11 cellular contexts compared by ENCODE assay signal in genomic region chr9:134625361-134626140, GRCh38. TPM values are rescaled to one million over a fixed set of nuclear protein-coding genes. Genes with fewer than 3 reads are reported as not detected.
DNase-seq lines count a peak whose midpoint lies in the region; ATAC-seq, FAIRE-seq and TF ChIP-seq lines count a peak whose summit lies in the region.
"Had no signal": no experiment of that assay in that cellular context is flagged by ENCODE, and none has a peak within 500 bp of the region (broad histone marks: within the 10 kb centered on the region; RNA-seq: fewer than 3 reads in every experiment).

No MANE protein-coding gene starts in this region.

- H3K27ac Mint-ChIP-seq in GM23338 (no peak overlapping the region), astrocyte (ENCODE audit: unreplicated experiment) (peak overlapping the region; percentile 97)

- H3K4me2 ChIP-seq in GM23338 = no peak overlapping the region
- peak overlapping the region; percentile 71 for H3K4me2 ChIP-seq in astrocyte (ENCODE audit: low read length)

- no peak for TF ChIP-seq POLR2A in GM12892 (IDR thresholded peaks at IDR 0.05; ENCODE audit: low read depth, low read length)

- H3K79me2 ChIP-seq in GM23338 (replicated peaks; ENCODE audit: insufficient read depth) = no peaks in the 10 kb centered on the region
- no peaks in the 10 kb centered on the region for H3K79me2 ChIP-seq in astrocyte (ENCODE audit: insufficient read depth, low read length)

- POLR2A ChIA-PET in HEK293T (lab: Yijun Ruan, JAX) = interaction anchor here (0.6 kb wide), 1 partner anchor 41 kb away, joined by 3 read pairs; no protein-coding TSS in a partner anchor

- ATAC-seq in GM23338 = peak; percentile 31

- CTCF ChIA-PET in HEK293T (lab: Yijun Ruan, JAX) = no interaction called here

- H3K4me3 ChIP-seq in GM23338 = no peak overlapping the region
- H3K4me3 ChIP-seq in astrocyte (ENCODE audit: insufficient read depth, low read depth, low read length) = no peak overlapping the region
- no peak overlapping the region for H3K4me3 ChIP-seq in mesodermal cell (ENCODE audit: extremely low read depth, insufficient read depth, low read length, poor library complexity, severe bottlenecking)
- H3K4me3 ChIP-seq: Peyer's patch had no signal

- peak overlapping the region; percentile 38; the same call in 1 of the 2 replicates for H2AFZ ChIP-seq in GM23338
- peak overlapping the region; percentile 42 for H2AFZ ChIP-seq in astrocyte (ENCODE audit: low read depth, low read length)

- FAIRE-seq in astrocyte (lab: Jason Lieb, UNC) = no peak
- no peak for FAIRE-seq in GM12892 (lab: Jason Lieb, UNC)
- no peak for FAIRE-seq in HTR-8/SVneo (lab: Jason Lieb, UNC)
- FAIRE-seq: TTC549 had no signal

- H3K9me3 Mint-ChIP-seq in GM23338 (no peaks in the 10 kb centered on the region), astrocyte (ENCODE audit: unreplicated experiment) (peaks cover 3% of the 10 kb centered on the region)

- no peaks in the 10 kb centered on the region for H4K20me1 ChIP-seq in GM23338 (replicated peaks; ENCODE audit: insufficient read depth)
- no peaks in the 10 kb centered on the region for H4K20me1 ChIP-seq in astrocyte (ENCODE audit: insufficient read depth, low read length)

- H3K4me1 ChIP-seq in GM23338 (ENCODE audit: insufficient read depth) = no peaks in the 10 kb centered on the region
- peaks cover 53% of the 10 kb centered on the region for H3K4me1 ChIP-seq in astrocyte (ENCODE audit: insufficient read depth, low read length)
- H3K4me1 ChIP-seq in mesodermal cell (ENCODE audit: control insufficient read depth, insufficient read depth, low read length, poor library complexity, severe bottlenecking) = peaks cover 66% of the 10 kb centered on the region
- H3K4me1 ChIP-seq: Peyer's patch had no signal

- no peaks in the 10 kb centered on the region for H3K9me3 ChIP-seq in astrocyte (ENCODE audit: insufficient read depth, low read depth, low read length)
- no peaks in the 10 kb centered on the region for H3K9me3 ChIP-seq in mesodermal cell (ENCODE audit: control insufficient read depth, low read length)
- H3K9me3 ChIP-seq: Peyer's patch had no signal

- H3K9ac ChIP-seq in astrocyte (ENCODE audit: low read length) = peak overlapping the region; percentile 78

- H3K4me1 Mint-ChIP-seq in GM23338 (peaks cover 39% of the 10 kb centered on the region), astrocyte (ENCODE audit: low read depth, unreplicated experiment) (peaks cover 54% of the 10 kb centered on the region)

- no peaks in the 10 kb centered on the region for H3K9me2 ChIP-seq in GM23338 (ENCODE audit: insufficient read depth)

- H3K4me3 Mint-ChIP-seq in GM23338 (no peak overlapping the region; the same call in 2 of the 3 replicates), astrocyte (ENCODE audit: unreplicated experiment) (peak overlapping the region; percentile 64)

- DNase-seq in 8988T (peak; percentile 10), GM23338 (ENCODE audit: low spot score) (no peak), astrocyte (ENCODE audit: low read depth) (peak; percentile 74), GM12892 (ENCODE audit: insufficient read length) (no peak), HEK293T (ENCODE audit: extremely low spot score) (no peak), HTR-8/SVneo (ENCODE audit: insufficient read length, low spot score) (no peak)
- DNase-seq in activated CD4-positive, alpha-beta T cell treated with anti-CD3 and anti-CD28 coated beads for 1 hour = no peak
- DNase-seq: GDM1 had no signal

- H3K27me3 ChIP-seq in GM23338 (ENCODE audit: insufficient read depth) (no peaks in the 10 kb centered on the region), astrocyte (ENCODE audit: insufficient read depth, low read length) (no peaks in the 10 kb centered on the region)
- H3K27me3 ChIP-seq: Peyer's patch had no signal

- 81 to 84% methylated on average over 18 of the region's 22 CpGs for WGBS in mesodermal cell (ENCODE audit: insufficient coverage in 2 of 2), 2 experiments

- peaks cover 10% of the 10 kb centered on the region for H3K27me3 Mint-ChIP-seq in GM23338 (ENCODE audit: insufficient read depth, low read depth, poor library complexity)
- H3K27me3 Mint-ChIP-seq in astrocyte (ENCODE audit: low read depth, unreplicated experiment) = peaks cover 9% of the 10 kb centered on the region

- H3K36me3 ChIP-seq in GM23338 (ENCODE audit: insufficient read depth) = no peaks in the 10 kb centered on the region
- no peaks in the 10 kb centered on the region for H3K36me3 ChIP-seq in astrocyte (ENCODE audit: insufficient read depth, low read length)
- H3K36me3 ChIP-seq in mesodermal cell (ENCODE audit: control insufficient read depth, insufficient read depth, low read length) = no peaks in the 10 kb centered on the region
- H3K36me3 ChIP-seq: Peyer's patch had no signal

- no peak for TF ChIP-seq CTCF in GM23338 (conservative IDR thresholded peaks at IDR 0.05; ENCODE audit: low read depth in 2 of 2)
- no peak for TF ChIP-seq CTCF in astrocyte (IDR thresholded peaks at IDR 0.05; ENCODE audit: insufficient read depth, low read depth, low read length)

- no peaks in the 10 kb centered on the region; the same call in 2 of the 3 replicates for H3K36me3 Mint-ChIP-seq in GM23338 (ENCODE audit: low read depth)
- no peaks in the 10 kb centered on the region for H3K36me3 Mint-ChIP-seq in astrocyte (ENCODE audit: low read depth, unreplicated experiment)

- no peaks in the 10 kb centered on the region for H3F3A ChIP-seq in GM23338 (replicated peaks; ENCODE audit: low read depth)

- H3K27ac ChIP-seq in GM23338 (ENCODE audit: low read depth) (no peak overlapping the region), astrocyte (ENCODE audit: low read depth, low read length) (peak overlapping the region; percentile 95), mesodermal cell (ENCODE audit: low read depth, low read length, severe bottlenecking) (peak overlapping the region; percentile 96)
- H3K27ac ChIP-seq: Peyer's patch had no signal

TF ChIP-seq in GM23338, 12 proteins besides CTCF, POLR2A, EP300 and RAD21 (continues in another document):
- no peak for TF ChIP-seq POLR2AphosphoS5 (IDR thresholded peaks at IDR 0.05; ENCODE audit: low read depth)

TF ChIP-seq in HEK293T, 16 proteins besides CTCF, POLR2A, EP300 and RAD21:
- TF ChIP-seq NFRKB (IDR thresholded peaks at IDR 0.05) = no peak
- no peak for TF ChIP-seq LEF1 (IDR thresholded peaks at IDR 0.05; ENCODE audit: borderline replicate concordance)
- TF ChIP-seq HDGF (IDR thresholded peaks at IDR 0.05; ENCODE audit: borderline replicate concordance) = no peak
- no peak for TF ChIP-seq SUZ12 (IDR thresholded peaks at IDR 0.05)
- no peak for TF ChIP-seq BHLHE40 (IDR thresholded peaks at IDR 0.05; ENCODE audit: borderline replicate concordance)
- no peak for TF ChIP-seq FOXA1 (IDR thresholded peaks at IDR 0.05)
- no peak for TF ChIP-seq FOXK2 (IDR thresholded peaks at IDR 0.05)
- no peak for TF ChIP-seq ARNT (IDR thresholded peaks at IDR 0.05)
- TF ChIP-seq PKNOX1 (IDR thresholded peaks at IDR 0.05) = no peak
- TF ChIP-seq CTBP1 (IDR thresholded peaks at IDR 0.05; ENCODE audit: borderline replicate concordance) = no peak
- TF ChIP-seq L3MBTL2 (conservative IDR thresholded peaks at IDR 0.05) = no peak
- TF ChIP-seq ZNF384 (IDR thresholded peaks at IDR 0.05) = no peak
- TF ChIP-seq SP1 (IDR thresholded peaks at IDR 0.05) = no peak
- TF ChIP-seq TARDBP (IDR thresholded peaks at IDR 0.05) = no peak
- TF ChIP-seq FOXM1 (IDR thresholded peaks at IDR 0.05; ENCODE audit: borderline replicate concordance) = no peak
- TF ChIP-seq ELF4 (IDR thresholded peaks at IDR 0.05) = no peak

RNA-seq across cellular contexts. Expression of gene COL5A1, which starts 16.1 kb away (rescaled TPM):
- 12.3 and 13.1 TPM in 2 replicates for total RNA-seq in GM23338 (2014; rRNA removed; shearing (Covaris generic))
- polyA plus RNA-seq in GM23338 (2016; fragmentation: Nextera tagmentation; extraction: Ambion mirVana) = 2.5 and 3.3 TPM in 2 replicates
- total RNA-seq in astrocyte = 1,055 and 1,568 TPM in 2 replicates
- polyA plus RNA-seq in mesodermal cell (2013, experiment 1 of 2) = 366 TPM
- 331 TPM for polyA plus RNA-seq in mesodermal cell (2013, experiment 2 of 2)
- 3.1 TPM for polyA plus RNA-seq in GM12892 (2012; ENCODE audit: missing spikeins)

Comparison
In these comparisons a context has a peak if more than half of its experiments do, and no peak if none do; other contexts are left out.
1. DNase-seq: peak in 8988T (single experiment) and astrocyte (single experiment); none in GM23338 (single experiment), GM12892 (single experiment), activated CD4-positive, alpha-beta T cell treated with anti-CD3 and anti-CD28 coated beads for 1 hour (single experiment), HEK293T (single experiment) and HTR-8/SVneo (single experiment).
2. RNA of gene COL5A1, which starts 16.1 kb away (total RNA-seq): 1,055 to 1,568 TPM in astrocyte; 12.3 to 13.1 TPM in GM23338; every median in the first group is over 10 times any median in the second.